Comparison of ENCODE assay signal across 1 cellular context in the genomic region with DNA sequence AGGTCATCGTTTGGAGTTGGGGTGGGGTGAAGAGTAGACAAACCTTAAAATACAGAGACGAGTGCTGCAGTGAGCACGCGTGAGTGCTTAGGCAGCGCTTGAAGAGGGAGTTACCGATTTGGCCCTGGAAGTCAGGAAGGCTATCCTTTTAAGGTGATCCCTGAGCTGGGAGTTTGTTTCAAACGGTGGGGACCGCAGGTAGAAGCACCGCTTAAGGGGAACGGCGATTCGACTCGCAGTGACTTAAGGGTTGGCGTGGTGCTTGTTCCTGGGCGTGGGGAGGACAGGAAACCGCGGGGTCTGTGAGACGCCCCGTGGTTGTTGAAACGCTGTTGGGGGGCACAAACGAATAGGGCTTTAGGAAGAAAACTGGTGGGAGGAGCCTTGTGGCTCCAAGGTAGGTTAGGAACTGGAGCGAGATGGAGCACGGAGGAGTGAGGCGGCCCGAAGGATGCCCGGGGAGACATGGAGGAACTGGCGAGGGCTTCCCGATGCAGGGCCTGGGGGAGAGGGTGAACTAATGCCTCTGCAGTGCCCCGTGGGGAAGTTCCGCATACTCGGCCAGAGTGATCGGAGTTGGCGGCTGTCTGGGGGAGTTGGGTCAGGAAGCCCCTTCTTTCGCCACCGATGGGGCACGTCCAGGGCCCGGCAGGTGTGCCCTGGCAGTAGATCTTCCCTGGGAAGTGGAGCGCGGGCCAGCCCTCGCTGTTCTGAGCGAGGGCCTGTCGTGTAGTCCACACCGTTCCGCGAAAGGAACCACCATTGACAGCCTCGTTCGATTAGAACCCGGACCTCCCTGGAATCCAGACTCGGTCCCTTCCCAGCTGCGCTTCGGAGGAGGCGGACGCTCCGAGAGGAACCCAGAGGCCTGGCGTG.
TF ChIP-seq lines count a peak whose summit lies in the region.

No MANE protein-coding gene starts in this region.

TF ChIP-seq in H1, 55 proteins besides CTCF, POLR2A, EP300 and RAD21 (continued from another document):
- TF ChIP-seq SP4 (IDR thresholded peaks at IDR 0.05; ENCODE audit: low read length) (0 out of 2 replicates have a peak, but pooled peaks have one; percentile 8), POLR2AphosphoS5 (IDR thresholded peaks at IDR 0.05; ENCODE audit: low read depth, low read length) (no peak), SRF (IDR thresholded peaks at IDR 0.05; ENCODE audit: low read depth, low read length) (0 out of 2 replicates have a peak, but pooled peaks have one; percentile 9), TAF7 (optimal IDR thresholded peaks at IDR 0.05; ENCODE audit: borderline replicate concordance, low read depth, low read length) (peak; percentile 37), CHD2 (IDR thresholded peaks at IDR 0.05; ENCODE audit: low read length) (no peak)
- TF ChIP-seq, protein P1, sequence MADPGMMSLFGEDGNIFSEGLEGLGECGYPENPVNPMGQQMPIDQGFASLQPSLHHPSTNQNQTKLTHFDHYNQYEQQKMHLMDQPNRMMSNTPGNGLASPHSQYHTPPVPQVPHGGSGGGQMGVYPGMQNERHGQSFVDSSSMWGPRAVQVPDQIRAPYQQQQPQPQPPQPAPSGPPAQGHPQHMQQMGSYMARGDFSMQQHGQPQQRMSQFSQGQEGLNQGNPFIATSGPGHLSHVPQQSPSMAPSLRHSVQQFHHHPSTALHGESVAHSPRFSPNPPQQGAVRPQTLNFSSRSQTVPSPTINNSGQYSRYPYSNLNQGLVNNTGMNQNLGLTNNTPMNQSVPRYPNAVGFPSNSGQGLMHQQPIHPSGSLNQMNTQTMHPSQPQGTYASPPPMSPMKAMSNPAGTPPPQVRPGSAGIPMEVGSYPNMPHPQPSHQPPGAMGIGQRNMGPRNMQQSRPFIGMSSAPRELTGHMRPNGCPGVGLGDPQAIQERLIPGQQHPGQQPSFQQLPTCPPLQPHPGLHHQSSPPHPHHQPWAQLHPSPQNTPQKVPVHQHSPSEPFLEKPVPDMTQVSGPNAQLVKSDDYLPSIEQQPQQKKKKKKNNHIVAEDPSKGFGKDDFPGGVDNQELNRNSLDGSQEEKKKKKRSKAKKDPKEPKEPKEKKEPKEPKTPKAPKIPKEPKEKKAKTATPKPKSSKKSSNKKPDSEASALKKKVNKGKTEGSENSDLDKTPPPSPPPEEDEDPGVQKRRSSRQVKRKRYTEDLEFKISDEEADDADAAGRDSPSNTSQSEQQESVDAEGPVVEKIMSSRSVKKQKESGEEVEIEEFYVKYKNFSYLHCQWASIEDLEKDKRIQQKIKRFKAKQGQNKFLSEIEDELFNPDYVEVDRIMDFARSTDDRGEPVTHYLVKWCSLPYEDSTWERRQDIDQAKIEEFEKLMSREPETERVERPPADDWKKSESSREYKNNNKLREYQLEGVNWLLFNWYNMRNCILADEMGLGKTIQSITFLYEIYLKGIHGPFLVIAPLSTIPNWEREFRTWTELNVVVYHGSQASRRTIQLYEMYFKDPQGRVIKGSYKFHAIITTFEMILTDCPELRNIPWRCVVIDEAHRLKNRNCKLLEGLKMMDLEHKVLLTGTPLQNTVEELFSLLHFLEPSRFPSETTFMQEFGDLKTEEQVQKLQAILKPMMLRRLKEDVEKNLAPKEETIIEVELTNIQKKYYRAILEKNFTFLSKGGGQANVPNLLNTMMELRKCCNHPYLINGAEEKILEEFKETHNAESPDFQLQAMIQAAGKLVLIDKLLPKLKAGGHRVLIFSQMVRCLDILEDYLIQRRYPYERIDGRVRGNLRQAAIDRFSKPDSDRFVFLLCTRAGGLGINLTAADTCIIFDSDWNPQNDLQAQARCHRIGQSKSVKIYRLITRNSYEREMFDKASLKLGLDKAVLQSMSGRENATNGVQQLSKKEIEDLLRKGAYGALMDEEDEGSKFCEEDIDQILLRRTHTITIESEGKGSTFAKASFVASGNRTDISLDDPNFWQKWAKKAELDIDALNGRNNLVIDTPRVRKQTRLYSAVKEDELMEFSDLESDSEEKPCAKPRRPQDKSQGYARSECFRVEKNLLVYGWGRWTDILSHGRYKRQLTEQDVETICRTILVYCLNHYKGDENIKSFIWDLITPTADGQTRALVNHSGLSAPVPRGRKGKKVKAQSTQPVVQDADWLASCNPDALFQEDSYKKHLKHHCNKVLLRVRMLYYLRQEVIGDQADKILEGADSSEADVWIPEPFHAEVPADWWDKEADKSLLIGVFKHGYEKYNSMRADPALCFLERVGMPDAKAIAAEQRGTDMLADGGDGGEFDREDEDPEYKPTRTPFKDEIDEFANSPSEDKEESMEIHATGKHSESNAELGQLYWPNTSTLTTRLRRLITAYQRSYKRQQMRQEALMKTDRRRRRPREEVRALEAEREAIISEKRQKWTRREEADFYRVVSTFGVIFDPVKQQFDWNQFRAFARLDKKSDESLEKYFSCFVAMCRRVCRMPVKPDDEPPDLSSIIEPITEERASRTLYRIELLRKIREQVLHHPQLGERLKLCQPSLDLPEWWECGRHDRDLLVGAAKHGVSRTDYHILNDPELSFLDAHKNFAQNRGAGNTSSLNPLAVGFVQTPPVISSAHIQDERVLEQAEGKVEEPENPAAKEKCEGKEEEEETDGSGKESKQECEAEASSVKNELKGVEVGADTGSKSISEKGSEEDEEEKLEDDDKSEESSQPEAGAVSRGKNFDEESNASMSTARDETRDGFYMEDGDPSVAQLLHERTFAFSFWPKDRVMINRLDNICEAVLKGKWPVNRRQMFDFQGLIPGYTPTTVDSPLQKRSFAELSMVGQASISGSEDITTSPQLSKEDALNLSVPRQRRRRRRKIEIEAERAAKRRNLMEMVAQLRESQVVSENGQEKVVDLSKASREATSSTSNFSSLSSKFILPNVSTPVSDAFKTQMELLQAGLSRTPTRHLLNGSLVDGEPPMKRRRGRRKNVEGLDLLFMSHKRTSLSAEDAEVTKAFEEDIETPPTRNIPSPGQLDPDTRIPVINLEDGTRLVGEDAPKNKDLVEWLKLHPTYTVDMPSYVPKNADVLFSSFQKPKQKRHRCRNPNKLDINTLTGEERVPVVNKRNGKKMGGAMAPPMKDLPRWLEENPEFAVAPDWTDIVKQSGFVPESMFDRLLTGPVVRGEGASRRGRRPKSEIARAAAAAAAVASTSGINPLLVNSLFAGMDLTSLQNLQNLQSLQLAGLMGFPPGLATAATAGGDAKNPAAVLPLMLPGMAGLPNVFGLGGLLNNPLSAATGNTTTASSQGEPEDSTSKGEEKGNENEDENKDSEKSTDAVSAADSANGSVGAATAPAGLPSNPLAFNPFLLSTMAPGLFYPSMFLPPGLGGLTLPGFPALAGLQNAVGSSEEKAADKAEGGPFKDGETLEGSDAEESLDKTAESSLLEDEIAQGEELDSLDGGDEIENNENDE (IDR thresholded peaks at IDR 0.05; ENCODE audit: insufficient replicate concordance, low read length), result no peak
TF ChIP-seq in H1: peak in this region for 6.
